Comparison of ENCODE assay signal across 10 cellular contexts in genomic region chr16:82651921-82652601, GRCh38. TPM values are rescaled to one million over a fixed set of nuclear protein-coding genes. Genes with fewer than 3 reads are reported as not detected.
DNase-seq lines count a peak whose midpoint lies in the region; ATAC-seq, FAIRE-seq and TF ChIP-seq lines count a peak whose summit lies in the region.
"Had no signal": no experiment of that assay in that cellular context is flagged by ENCODE, and none has a peak within 500 bp of the region (broad histone marks: within the 10 kb centered on the region; RNA-seq: fewer than 3 reads in every experiment).

No MANE protein-coding gene starts in this region.

- no peaks in the 10 kb centered on the region for H3K27me3 ChIP-seq in duodenal mucosa (ENCODE audit: control insufficient read depth in 1 of 2, insufficient read depth in 2 of 2, low read length in 2 of 2)
- no peaks in the 10 kb centered on the region for H3K27me3 ChIP-seq in right lobe of liver

- DNase-seq in GM18507 (ENCODE audit: extremely low spot score, insufficient read length, low read depth) = no peak
- DNase-seq in HT-29 (ENCODE audit: low spot score) = peak; percentile 7
- no peak for DNase-seq in glomerular visceral epithelial cell (ENCODE audit: extremely low spot score)
- no peak for DNase-seq in activated CD8-positive, alpha-beta memory T cell treated with anti-CD3 and anti-CD28 coated beads, Interleukin-2, amount 50 U/mL, for 4 hours
- DNase-seq in NCI-H526 (lab: John Stamatoyannopoulos, UW) = no peak
- no peak for DNase-seq in right lobe of liver
- DNase-seq: activated CD8-positive, alpha-beta memory T cell treated with anti-CD3 and anti-CD28 coated beads, Interleukin-2, amount 50 U/mL, for 48 hours had no signal

- ATAC-seq in GM21515 (IDR thresholded peaks at IDR 0.05; ENCODE audit: unreplicated experiment) (peak; percentile 50), right lobe of liver (no peak)

- H3K9me3 ChIP-seq in duodenal mucosa (ENCODE audit: control insufficient read depth in 1 of 2, low read length in 2 of 2) (no peaks in the 10 kb centered on the region), right lobe of liver (no peaks in the 10 kb centered on the region)

- WGBS in right lobe of liver (ENCODE audit: insufficient coverage, low coverage, low lambda C conversion rate, missing lambda C conversion rate) = 43% methylated on average over 7 of the region's 7 CpGs

- FAIRE-seq in GM18507 (lab: Jason Lieb, UNC) = peak; percentile 70
- FAIRE-seq: islet of Langerhans had no signal

- H3K36me3 ChIP-seq in duodenal mucosa (ENCODE audit: control insufficient read depth in 1 of 2, insufficient read depth in 2 of 2, low read length in 2 of 2) (no peaks in the 10 kb centered on the region), right lobe of liver (no peaks in the 10 kb centered on the region)

- H3K4me1 ChIP-seq in duodenal mucosa (ENCODE audit: control insufficient read depth in 1 of 2, insufficient read depth in 2 of 2, low read length in 2 of 2) = peaks cover 36 to 41% of the 10 kb centered on the region in 2 donors
- no peaks in the 10 kb centered on the region for H3K4me1 ChIP-seq in right lobe of liver

- H3K9ac ChIP-seq in duodenal mucosa (ENCODE audit: low read depth in 1 of 2, low read length in 2 of 2) = peak overlapping the region in 1 of 2 donors; percentile 6

- TF ChIP-seq CTCF in right lobe of liver (IDR thresholded peaks at IDR 0.05) = no peak

- H3K27ac ChIP-seq in duodenal mucosa (ENCODE audit: low read depth, low read length) (no peak overlapping the region), right lobe of liver (no peak overlapping the region)

- TF ChIP-seq POLR2A in right lobe of liver (IDR thresholded peaks at IDR 0.05) = no peak

- intact Hi-C loops in right lobe of liver (cut with DNase I) = no loop called here

- H3K4me3 ChIP-seq in duodenal mucosa (ENCODE audit: low read depth in 1 of 2, low read length in 2 of 2) (peak overlapping the region; percentile 34 to 49), right lobe of liver (no peak overlapping the region)

RNA-seq across cellular contexts. Expression of gene CDH13, which starts 25.3 kb away (rescaled TPM):
- not detected in 2 replicates for total RNA-seq in HT-29 (2014; rRNA removed; shearing (Covaris generic))
- total RNA-seq in right lobe of liver = 1 to 10 TPM in 2 of 6 experiments, under 1 TPM in 4; 0.13 to 4.6 (median 0.49) TPM

Comparison
In these comparisons a context has a peak if more than half of its experiments do, and no peak if none do; other contexts are left out.
1. H3K4me3 ChIP-seq: peak in duodenal mucosa (2 of 2); none in right lobe of liver (0 of 3).